1 cellular context compared by ENCODE assay signal in the genomic region with DNA sequence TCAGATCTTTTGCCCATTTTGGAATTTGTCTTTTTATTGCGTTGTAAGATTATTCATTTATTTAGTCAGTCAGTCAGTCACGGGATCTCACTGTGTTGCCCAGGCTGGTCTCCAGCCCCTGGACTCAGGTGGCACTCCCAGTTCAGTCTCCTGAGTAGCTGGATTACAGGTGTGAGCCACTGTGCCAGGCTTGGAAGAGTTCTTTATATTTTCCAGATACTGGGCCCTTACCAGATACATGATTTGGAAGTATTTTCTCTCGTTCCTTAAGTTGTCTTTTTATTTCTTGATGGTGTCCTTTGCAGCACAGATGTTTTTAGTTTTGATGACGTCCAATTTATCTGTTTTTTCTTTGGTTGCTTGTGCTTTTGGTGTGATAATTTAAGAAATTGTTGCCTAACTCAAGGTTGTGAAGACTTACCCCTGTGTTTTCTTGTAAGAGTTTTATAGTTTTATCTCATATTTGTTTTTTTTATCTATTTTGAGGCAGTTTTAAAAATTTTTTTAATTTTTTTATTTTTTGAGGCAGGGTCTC.
TF ChIP-seq lines count a peak whose summit lies in the region.

No MANE protein-coding gene starts in this region.

TF ChIP-seq in K562, 482 proteins besides CTCF, POLR2A, EP300 and RAD21 (continued from another document):
- TF ChIP-seq BCOR (IDR thresholded peaks at IDR 0.05), result no peak
